ENCODE assay signal across 25 cellular contexts in genomic region chr17:5877366-5877765, GRCh38.
"Had no signal": no experiment of that assay in that cellular context is flagged by ENCODE, and none has a peak within 500 bp of the region (broad histone marks: within the 10 kb centered on the region; RNA-seq: fewer than 3 reads in every experiment).

No MANE protein-coding gene starts in this region.

- H3K4me3 Mint-ChIP-seq: naive thymus-derived CD8-positive, alpha-beta T cell; nephron progenitor cell; neural progenitor cell; stimulated activated naive B cell treated with anti-CD40 and anti-IgM and Interleukin-4, amounts not matched to agents 10 μg/mL and 1 μg/mL and 100 μg/mL, for 72 hours; type B pancreatic cell had no signal

- H3K9me3 ChIP-seq: left lung, lower lobe of right lung, neutrophil, right atrium auricular region, right lobe of liver, stomach, suprapubic skin, tibial nerve, uterus had no signal

- H3K9me3 Mint-ChIP-seq: naive thymus-derived CD8-positive, alpha-beta T cell; nephron progenitor cell; neural progenitor cell; stimulated activated naive B cell treated with anti-CD40 and anti-IgM and Interleukin-4, amounts not matched to agents 10 μg/mL and 1 μg/mL and 100 μg/mL, for 72 hours; type B pancreatic cell had no signal

- H3K36me3 ChIP-seq: left lung, lower lobe of right lung, neural progenitor cell, neutrophil, right atrium auricular region, right lobe of liver, stomach, suprapubic skin, tibial nerve, uterus had no signal

- H3K4me2 ChIP-seq: hepatocyte, neural progenitor cell had no signal

- H3K36me3 Mint-ChIP-seq: naive thymus-derived CD8-positive, alpha-beta T cell; neural progenitor cell; stimulated activated naive B cell treated with anti-CD40 and anti-IgM and Interleukin-4, amounts not matched to agents 10 μg/mL and 1 μg/mL and 100 μg/mL, for 72 hours; type B pancreatic cell had no signal

- H3K27ac ChIP-seq: hepatocyte, left lung, lower lobe of right lung, neural progenitor cell, neutrophil, parathyroid adenoma, right atrium auricular region, right lobe of liver, skin epidermis, stomach, suprapubic skin, tibial nerve, uterus had no signal

- H3K27ac Mint-ChIP-seq: naive thymus-derived CD8-positive, alpha-beta T cell; nephron progenitor cell; neural progenitor cell; stimulated activated naive B cell treated with anti-CD40 and anti-IgM and Interleukin-4, amounts not matched to agents 10 μg/mL and 1 μg/mL and 100 μg/mL, for 72 hours; type B pancreatic cell had no signal

- H3K4me1 ChIP-seq: left lung, lower lobe of right lung, neural progenitor cell, parathyroid adenoma, right atrium auricular region, suprapubic skin, tibial nerve, uterus had no signal

- H3K9ac ChIP-seq: neural progenitor cell, parathyroid adenoma had no signal

- H3K4me3 ChIP-seq: hepatocyte, left lung, lower lobe of right lung, neural progenitor cell, right atrium auricular region, right lobe of liver, skin epidermis, stomach, suprapubic skin, tibial nerve, uterus had no signal

- H3K27me3 ChIP-seq: hepatocyte, neural progenitor cell, right atrium auricular region, right lobe of liver, tibial nerve, uterus had no signal

- DNase-seq: islet precursor cell; left lung; lower lobe of right lung; mammary epithelial cell; mesenchymal stem cell; naive thymus-derived CD8-positive, alpha-beta T cell; nephron progenitor cell; stimulated activated CD4-positive, alpha-beta T cell treated with anti-CD3 and anti-CD28 coated beads, Interleukin-12 subunit alpha, Interleukin-12 subunit beta, amount 100 ng/mL, for 4 hours; stimulated activated CD4-positive, alpha-beta T cell treated with anti-CD3 and anti-CD28 coated beads, Interleukin-15, amount 100 ng/mL, for 24 hours; stimulated activated CD4-positive, alpha-beta T cell treated with anti-CD3 and anti-CD28 coated beads, Interleukin-2, amount 100 ng/mL, for 24 hours; stimulated activated CD4-positive, alpha-beta T cell treated with anti-CD3 and anti-CD28 coated beads, Interleukin-4, amount 100 ng/mL, for 1 hour; stimulated activated naive B cell treated with anti-CD40 and anti-IgM and Interleukin-4, amounts not matched to agents 10 μg/mL and 1 μg/mL and 100 μg/mL, for 72 hours; stimulated activated naive CD8-positive, alpha-beta T cell treated with anti-CD3 and anti-CD28 coated beads, Interleukin-15, Interleukin-2, amounts not matched to agents 100 U/mL and 50 U/mL, for 24 hours; stomach; uterus had no signal

- ATAC-seq: naive thymus-derived CD8-positive, alpha-beta T cell; stimulated activated naive B cell treated with anti-CD40 and anti-IgM and Interleukin-4, amounts not matched to agents 10 μg/mL and 1 μg/mL and 100 μg/mL, for 72 hours; stimulated activated naive CD8-positive, alpha-beta T cell treated with anti-CD3 and anti-CD28 coated beads, Interleukin-15, Interleukin-2, amounts not matched to agents 100 U/mL and 50 U/mL, for 24 hours had no signal
